Comparison of ENCODE assay signal across 22 cellular contexts in the genomic region with DNA sequence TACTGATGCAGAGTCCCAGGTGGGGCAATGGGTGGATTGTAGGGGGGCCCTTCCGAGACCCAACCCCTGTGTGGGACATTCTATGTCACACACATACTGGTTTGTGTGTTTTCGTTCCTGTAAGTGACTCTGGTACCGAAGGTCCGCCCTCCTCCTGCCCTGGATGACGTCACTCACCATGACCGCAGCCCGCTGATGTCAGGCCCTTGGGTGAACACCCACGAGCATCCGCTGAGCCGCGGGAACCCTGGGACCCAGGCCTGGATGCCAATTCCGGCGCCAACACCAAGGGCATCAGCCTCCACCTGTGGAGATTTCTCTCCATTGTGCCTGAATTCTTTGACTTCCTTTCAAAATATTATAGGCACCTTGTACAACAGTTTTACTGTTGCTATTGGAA.
"Had no signal": no experiment of that assay in that cellular context is flagged by ENCODE, and none has a peak within 500 bp of the region (broad histone marks: within the 10 kb centered on the region; RNA-seq: fewer than 3 reads in every experiment).

No MANE protein-coding gene starts in this region.

- ATAC-seq: T-cell had no signal

- H3K27me3 Mint-ChIP-seq: activated B cell treated with CpG ODN at 0.5 μM for 24 hours; activated CD4-positive, alpha-beta memory T cell treated with anti-CD3 and anti-CD28 coated beads, Interleukin-2, amount 10 ng/mL, durations not matched to agents 7 days and 5 days; activated CD4-positive, alpha-beta T cell treated with anti-CD3 and anti-CD28 coated beads, Interleukin-2, amount 10 ng/mL, durations not matched to agents 7 days and 5 days; activated naive CD4-positive, alpha-beta T cell treated with anti-CD3 and anti-CD28 coated beads, Interleukin-2, amount 50 U/mL, for 24 hours; T-cell had no signal

- H3K27ac Mint-ChIP-seq: activated B cell treated with CpG ODN at 0.5 μM for 24 hours; activated CD4-positive, alpha-beta memory T cell treated with anti-CD3 and anti-CD28 coated beads, Interleukin-2, amount 10 ng/mL, durations not matched to agents 7 days and 5 days; activated CD4-positive, alpha-beta T cell treated with anti-CD3 and anti-CD28 coated beads, Interleukin-2, amount 10 ng/mL, durations not matched to agents 7 days and 5 days; activated naive CD4-positive, alpha-beta T cell treated with anti-CD3 and anti-CD28 coated beads, Interleukin-2, amount 50 U/mL, for 24 hours; T-cell had no signal

- H3K27ac ChIP-seq: breast epithelium had no signal

- H3K4me1 ChIP-seq: breast epithelium had no signal

- H3K27me3 ChIP-seq: breast epithelium had no signal

- H3K9me3 ChIP-seq: breast epithelium had no signal

- H3K4me3 Mint-ChIP-seq: activated B cell treated with CpG ODN at 0.5 μM for 24 hours; activated CD4-positive, alpha-beta memory T cell treated with anti-CD3 and anti-CD28 coated beads, Interleukin-2, amount 10 ng/mL, durations not matched to agents 7 days and 5 days; activated CD4-positive, alpha-beta T cell treated with anti-CD3 and anti-CD28 coated beads, Interleukin-2, amount 10 ng/mL, durations not matched to agents 7 days and 5 days; activated naive CD4-positive, alpha-beta T cell treated with anti-CD3 and anti-CD28 coated beads, Interleukin-2, amount 50 U/mL, for 24 hours; T-cell had no signal

- H3K36me3 Mint-ChIP-seq: activated naive CD4-positive, alpha-beta T cell treated with anti-CD3 and anti-CD28 coated beads, Interleukin-2, amount 50 U/mL, for 24 hours; T-cell had no signal

- H3K4me3 ChIP-seq: breast epithelium had no signal

- H3K36me3 ChIP-seq: breast epithelium had no signal

- H3K9me3 Mint-ChIP-seq: activated CD4-positive, alpha-beta T cell treated with anti-CD3 and anti-CD28 coated beads, Interleukin-2, amount 10 ng/mL, durations not matched to agents 7 days and 5 days had no signal

- H3K4me1 Mint-ChIP-seq: activated B cell treated with CpG ODN at 0.5 μM for 24 hours; activated CD4-positive, alpha-beta memory T cell treated with anti-CD3 and anti-CD28 coated beads, Interleukin-2, amount 10 ng/mL, durations not matched to agents 7 days and 5 days; activated CD4-positive, alpha-beta T cell treated with anti-CD3 and anti-CD28 coated beads, Interleukin-2, amount 10 ng/mL, durations not matched to agents 7 days and 5 days; activated naive CD4-positive, alpha-beta T cell treated with anti-CD3 and anti-CD28 coated beads, Interleukin-2, amount 50 U/mL, for 24 hours; T-cell had no signal

- DNase-seq: activated B cell treated with CpG ODN at 0.5 μM for 24 hours; activated CD4-positive, alpha-beta memory T cell treated with anti-CD3 and anti-CD28 coated beads, Interleukin-2, amount 10 ng/mL, durations not matched to agents 7 days and 5 days; activated CD4-positive, alpha-beta T cell treated with anti-CD3 and anti-CD28 coated beads for 1 hour; activated CD4-positive, alpha-beta T cell treated with anti-CD3 and anti-CD28 coated beads, Interleukin-2, amount 10 ng/mL, durations not matched to agents 7 days and 5 days; aorta; caudate nucleus; Kasumi-1; NCI-H1048; NCI-H146; NCI-H187 treated with DMSO at 0.1 percent for 48 hours; NCI-H2081 treated with DMSO at 0.1 percent for 48 hours; NCI-H2171; NCI-H2227 treated with DMSO at 0.1 percent for 48 hours; NCI-H446 treated with DMSO at 0.1 percent for 48 hours; NCI-H526; NCI-H774; SIG-M5; T-cell; T-helper 2 cell; T1000 had no signal
